20 cellular contexts compared by ENCODE assay signal in genomic region chr11:119904636-119905035, GRCh38.
"Had no signal": no experiment of that assay in that cellular context is flagged by ENCODE, and none has a peak within 500 bp of the region (broad histone marks: within the 10 kb centered on the region; RNA-seq: fewer than 3 reads in every experiment).

No MANE protein-coding gene starts in this region.

- H3K79me2 ChIP-seq: parathyroid adenoma had no signal

- H3K27me3 ChIP-seq: right lobe of liver, uterus had no signal

- H3K27ac ChIP-seq: foreskin keratinocyte, parathyroid adenoma, psoas muscle, right lobe of liver, thoracic aorta, uterus had no signal

- H3K9me3 ChIP-seq: psoas muscle, right lobe of liver, thoracic aorta, uterus had no signal

- ATAC-seq: foreskin keratinocyte; psoas muscle; stimulated activated naive B cell treated with anti-CD40 and anti-IgM and Interleukin-4, amounts not matched to agents 10 μg/mL and 1 μg/mL and 100 μg/mL, for 72 hours; stimulated activated naive CD8-positive, alpha-beta T cell treated with anti-CD3 and anti-CD28 coated beads, Interleukin-15, amount 100 ng/mL, for 72 hours had no signal

- H3K36me3 ChIP-seq: right lobe of liver, thoracic aorta, uterus had no signal

- H3K4me1 ChIP-seq: foreskin keratinocyte, parathyroid adenoma, psoas muscle, uterus had no signal

- H3K4me3 ChIP-seq: psoas muscle, right lobe of liver, thoracic aorta, uterus had no signal

- H3K9ac ChIP-seq: parathyroid adenoma had no signal

- DNase-seq: cerebellar nuclear complex; dermis blood vessel endothelial cell; effector CD4-positive, alpha-beta T cell; endodermal cell; erythroblast; foreskin keratinocyte; kidney; naive B cell; psoas muscle; retina; stimulated activated CD4-positive, alpha-beta T cell treated with anti-CD3 and anti-CD28 coated beads, Interleukin-2, amount 100 ng/mL, for 24 hours; stimulated activated CD4-positive, alpha-beta T cell treated with anti-CD3 and anti-CD28 coated beads, Interleukin-4, amount 100 ng/mL, for 4 hours; stimulated activated naive B cell treated with anti-CD40 and anti-IgM and Interleukin-4, amounts not matched to agents 10 μg/mL and 1 μg/mL and 100 μg/mL, for 72 hours; stimulated activated naive CD8-positive, alpha-beta T cell treated with anti-CD3 and anti-CD28 coated beads, Interleukin-15, amount 100 ng/mL, for 72 hours; substantia nigra; trophoblast cell; uterus had no signal
